In genomic region chr11:20013346-20014066, GRCh38 we compare ENCODE assay signal across 12 cellular contexts.
DNase-seq lines count a peak whose midpoint lies in the region; ATAC-seq and TF ChIP-seq lines count a peak whose summit lies in the region.
"Had no signal": no experiment of that assay in that cellular context is flagged by ENCODE, and none has a peak within 500 bp of the region (broad histone marks: within the 10 kb centered on the region; RNA-seq: fewer than 3 reads in every experiment).

No MANE protein-coding gene starts in this region.

- peaks cover 30% of the 10 kb centered on the region for H3K4me1 Mint-ChIP-seq in chondrocyte (ENCODE audit: low read depth)

- ATAC-seq in mucosa of descending colon (peak; percentile 97), HG03521 (IDR thresholded peaks at IDR 0.05; ENCODE audit: unreplicated experiment) (no peak), GM21528 (IDR thresholded peaks at IDR 0.05; ENCODE audit: low FRiP score, unreplicated experiment) (no peak), GM19455 (IDR thresholded peaks at IDR 0.05; ENCODE audit: unreplicated experiment) (no peak)

- H3K4me3 Mint-ChIP-seq in chondrocyte (ENCODE audit: unreplicated experiment) = no peak overlapping the region

- H3K4me1 ChIP-seq in mucosa of descending colon (ENCODE audit: low read depth) = peaks cover 11% of the 10 kb centered on the region

- H3K27ac Mint-ChIP-seq in chondrocyte (ENCODE audit: unreplicated experiment) = peak overlapping the region; percentile 66

- H3K27me3 Mint-ChIP-seq in chondrocyte (ENCODE audit: low read depth) = no peaks in the 10 kb centered on the region

- peaks cover 3% of the 10 kb centered on the region for H3K36me3 Mint-ChIP-seq in chondrocyte (ENCODE audit: low read depth)

- DNase-seq in DMS79 treated with DMSO at 0.1 percent for 48 hours (lab: John Stamatoyannopoulos, UW) (peak; percentile 57), NCI-H2107 treated with DMSO at 0.1 percent for 48 hours (lab: John Stamatoyannopoulos, UW; ENCODE audit: unreplicated experiment) (peak; percentile 59), chondrocyte (ENCODE audit: low spot score) (no peak), mucosa of descending colon (peak in 1 of 3 donors; percentile 9)
- DNase-seq in activated naive CD4-positive, alpha-beta T cell treated with Interleukin-2 at 50 U/mL for 16 hours = no peak
- DNase-seq: activated CD8-positive, alpha-beta memory T cell treated with anti-CD3 and anti-CD28 coated beads, Interleukin-2, amount 50 U/mL, for 4 hours; DND-41; stimulated activated CD4-positive, alpha-beta T cell treated with anti-CD3 and anti-CD28 coated beads, Interleukin-12 subunit alpha, Interleukin-12 subunit beta, amount 100 ng/mL, for 4 hours; stimulated activated naive CD4-positive, alpha-beta T cell treated with Interleukin-2 at 50 U/mL for 16 hours had no signal

- intact Hi-C loops in mucosa of descending colon (cut with DNase I, micrococcal nuclease) = no loop called here

- H3K36me3 ChIP-seq in mucosa of descending colon (ENCODE audit: low read depth) = no peaks in the 10 kb centered on the region

- H3K9me3 Mint-ChIP-seq in chondrocyte (ENCODE audit: low read depth) = no peaks in the 10 kb centered on the region

- H3K4me3 ChIP-seq in mucosa of descending colon = no peak overlapping the region

- no peaks in the 10 kb centered on the region for H3K9me3 ChIP-seq in mucosa of descending colon

- TF ChIP-seq CTCF in chondrocyte (IDR thresholded peaks at IDR 0.05) (peak; percentile 24), mucosa of descending colon (IDR thresholded peaks at IDR 0.05) (no peak)

Comparison
In these comparisons a context has a peak if more than half of its experiments do, and no peak if none do; other contexts are left out.
1. DNase-seq: peak in DMS79 treated with DMSO at 0.1 percent for 48 hours (single experiment) and NCI-H2107 treated with DMSO at 0.1 percent for 48 hours (single experiment); none in chondrocyte (single experiment) and activated naive CD4-positive, alpha-beta T cell treated with Interleukin-2 at 50 U/mL for 16 hours (single experiment).